Comparison of ENCODE assay signal across 2 cellular contexts in the genomic region with DNA sequence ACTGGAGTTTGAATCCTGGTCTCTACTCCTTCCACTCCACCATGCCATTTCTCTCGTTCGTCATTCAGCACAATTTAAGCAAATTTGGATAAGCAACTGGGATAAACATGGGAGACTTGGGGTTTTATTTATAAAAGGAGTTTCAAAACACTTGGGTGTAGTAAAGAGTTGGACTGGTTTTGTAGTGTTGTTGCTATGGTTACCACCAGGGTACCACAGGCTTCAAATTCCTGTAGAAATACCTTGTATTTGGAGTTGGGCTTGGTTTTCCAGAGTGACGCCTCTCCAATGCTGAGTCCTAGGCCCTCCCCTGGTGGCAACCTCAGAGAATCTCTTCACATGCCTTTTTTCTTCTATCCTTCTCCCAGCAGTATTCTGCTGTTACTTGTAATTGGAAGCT.
TF ChIP-seq lines count a peak whose summit lies in the region.

No MANE protein-coding gene starts in this region.

TF ChIP-seq in GM23338, 12 proteins besides CTCF, POLR2A, EP300 and RAD21 (continued from another document):
- TF ChIP-seq, protein P1, sequence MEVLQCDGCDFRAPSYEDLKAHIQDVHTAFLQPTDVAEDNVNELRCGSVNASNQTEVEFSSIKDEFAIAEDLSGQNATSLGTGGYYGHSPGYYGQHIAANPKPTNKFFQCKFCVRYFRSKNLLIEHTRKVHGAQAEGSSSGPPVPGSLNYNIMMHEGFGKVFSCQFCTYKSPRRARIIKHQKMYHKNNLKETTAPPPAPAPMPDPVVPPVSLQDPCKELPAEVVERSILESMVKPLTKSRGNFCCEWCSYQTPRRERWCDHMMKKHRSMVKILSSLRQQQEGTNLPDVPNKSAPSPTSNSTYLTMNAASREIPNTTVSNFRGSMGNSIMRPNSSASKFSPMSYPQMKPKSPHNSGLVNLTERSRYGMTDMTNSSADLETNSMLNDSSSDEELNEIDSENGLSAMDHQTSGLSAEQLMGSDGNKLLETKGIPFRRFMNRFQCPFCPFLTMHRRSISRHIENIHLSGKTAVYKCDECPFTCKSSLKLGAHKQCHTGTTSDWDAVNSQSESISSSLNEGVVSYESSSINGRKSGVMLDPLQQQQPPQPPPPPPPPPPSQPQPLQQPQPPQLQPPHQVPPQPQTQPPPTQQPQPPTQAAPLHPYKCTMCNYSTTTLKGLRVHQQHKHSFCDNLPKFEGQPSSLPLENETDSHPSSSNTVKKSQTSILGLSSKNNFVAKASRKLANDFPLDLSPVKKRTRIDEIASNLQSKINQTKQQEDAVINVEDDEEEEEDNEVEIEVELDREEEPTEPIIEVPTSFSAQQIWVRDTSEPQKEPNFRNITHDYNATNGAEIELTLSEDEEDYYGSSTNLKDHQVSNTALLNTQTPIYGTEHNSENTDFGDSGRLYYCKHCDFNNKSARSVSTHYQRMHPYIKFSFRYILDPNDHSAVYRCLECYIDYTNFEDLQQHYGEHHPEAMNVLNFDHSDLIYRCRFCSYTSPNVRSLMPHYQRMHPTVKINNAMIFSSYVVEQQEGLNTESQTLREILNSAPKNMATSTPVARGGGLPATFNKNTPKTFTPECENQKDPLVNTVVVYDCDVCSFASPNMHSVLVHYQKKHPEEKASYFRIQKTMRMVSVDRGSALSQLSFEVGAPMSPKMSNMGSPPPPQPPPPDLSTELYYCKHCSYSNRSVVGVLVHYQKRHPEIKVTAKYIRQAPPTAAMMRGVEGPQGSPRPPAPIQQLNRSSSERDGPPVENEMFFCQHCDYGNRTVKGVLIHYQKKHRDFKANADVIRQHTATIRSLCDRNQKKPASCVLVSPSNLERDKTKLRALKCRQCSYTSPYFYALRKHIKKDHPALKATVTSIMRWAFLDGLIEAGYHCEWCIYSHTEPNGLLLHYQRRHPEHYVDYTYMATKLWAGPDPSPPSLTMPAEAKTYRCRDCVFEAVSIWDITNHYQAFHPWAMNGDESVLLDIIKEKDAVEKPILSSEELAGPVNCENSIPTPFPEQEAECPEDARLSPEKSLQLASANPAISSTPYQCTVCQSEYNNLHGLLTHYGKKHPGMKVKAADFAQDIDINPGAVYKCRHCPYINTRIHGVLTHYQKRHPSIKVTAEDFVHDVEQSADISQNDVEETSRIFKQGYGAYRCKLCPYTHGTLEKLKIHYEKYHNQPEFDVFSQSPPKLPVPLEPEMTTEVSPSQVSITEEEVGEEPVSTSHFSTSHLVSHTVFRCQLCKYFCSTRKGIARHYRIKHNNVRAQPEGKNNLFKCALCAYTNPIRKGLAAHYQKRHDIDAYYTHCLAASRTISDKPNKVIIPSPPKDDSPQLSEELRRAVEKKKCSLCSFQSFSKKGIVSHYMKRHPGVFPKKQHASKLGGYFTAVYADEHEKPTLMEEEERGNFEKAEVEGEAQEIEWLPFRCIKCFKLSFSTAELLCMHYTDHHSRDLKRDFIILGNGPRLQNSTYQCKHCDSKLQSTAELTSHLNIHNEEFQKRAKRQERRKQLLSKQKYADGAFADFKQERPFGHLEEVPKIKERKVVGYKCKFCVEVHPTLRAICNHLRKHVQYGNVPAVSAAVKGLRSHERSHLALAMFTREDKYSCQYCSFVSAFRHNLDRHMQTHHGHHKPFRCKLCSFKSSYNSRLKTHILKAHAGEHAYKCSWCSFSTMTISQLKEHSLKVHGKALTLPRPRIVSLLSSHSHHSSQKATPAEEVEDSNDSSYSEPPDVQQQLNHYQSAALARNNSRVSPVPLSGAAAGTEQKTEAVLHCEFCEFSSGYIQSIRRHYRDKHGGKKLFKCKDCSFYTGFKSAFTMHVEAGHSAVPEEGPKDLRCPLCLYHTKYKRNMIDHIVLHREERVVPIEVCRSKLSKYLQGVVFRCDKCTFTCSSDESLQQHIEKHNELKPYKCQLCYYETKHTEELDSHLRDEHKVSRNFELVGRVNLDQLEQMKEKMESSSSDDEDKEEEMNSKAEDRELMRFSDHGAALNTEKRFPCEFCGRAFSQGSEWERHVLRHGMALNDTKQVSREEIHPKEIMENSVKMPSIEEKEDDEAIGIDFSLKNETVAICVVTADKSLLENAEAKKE (CRISPR knock-in tag; IDR thresholded peaks at IDR 0.05), result no peak

TF ChIP-seq in K562, 482 proteins besides CTCF, POLR2A, EP300 and RAD21:
- TF ChIP-seq, protein P2, sequence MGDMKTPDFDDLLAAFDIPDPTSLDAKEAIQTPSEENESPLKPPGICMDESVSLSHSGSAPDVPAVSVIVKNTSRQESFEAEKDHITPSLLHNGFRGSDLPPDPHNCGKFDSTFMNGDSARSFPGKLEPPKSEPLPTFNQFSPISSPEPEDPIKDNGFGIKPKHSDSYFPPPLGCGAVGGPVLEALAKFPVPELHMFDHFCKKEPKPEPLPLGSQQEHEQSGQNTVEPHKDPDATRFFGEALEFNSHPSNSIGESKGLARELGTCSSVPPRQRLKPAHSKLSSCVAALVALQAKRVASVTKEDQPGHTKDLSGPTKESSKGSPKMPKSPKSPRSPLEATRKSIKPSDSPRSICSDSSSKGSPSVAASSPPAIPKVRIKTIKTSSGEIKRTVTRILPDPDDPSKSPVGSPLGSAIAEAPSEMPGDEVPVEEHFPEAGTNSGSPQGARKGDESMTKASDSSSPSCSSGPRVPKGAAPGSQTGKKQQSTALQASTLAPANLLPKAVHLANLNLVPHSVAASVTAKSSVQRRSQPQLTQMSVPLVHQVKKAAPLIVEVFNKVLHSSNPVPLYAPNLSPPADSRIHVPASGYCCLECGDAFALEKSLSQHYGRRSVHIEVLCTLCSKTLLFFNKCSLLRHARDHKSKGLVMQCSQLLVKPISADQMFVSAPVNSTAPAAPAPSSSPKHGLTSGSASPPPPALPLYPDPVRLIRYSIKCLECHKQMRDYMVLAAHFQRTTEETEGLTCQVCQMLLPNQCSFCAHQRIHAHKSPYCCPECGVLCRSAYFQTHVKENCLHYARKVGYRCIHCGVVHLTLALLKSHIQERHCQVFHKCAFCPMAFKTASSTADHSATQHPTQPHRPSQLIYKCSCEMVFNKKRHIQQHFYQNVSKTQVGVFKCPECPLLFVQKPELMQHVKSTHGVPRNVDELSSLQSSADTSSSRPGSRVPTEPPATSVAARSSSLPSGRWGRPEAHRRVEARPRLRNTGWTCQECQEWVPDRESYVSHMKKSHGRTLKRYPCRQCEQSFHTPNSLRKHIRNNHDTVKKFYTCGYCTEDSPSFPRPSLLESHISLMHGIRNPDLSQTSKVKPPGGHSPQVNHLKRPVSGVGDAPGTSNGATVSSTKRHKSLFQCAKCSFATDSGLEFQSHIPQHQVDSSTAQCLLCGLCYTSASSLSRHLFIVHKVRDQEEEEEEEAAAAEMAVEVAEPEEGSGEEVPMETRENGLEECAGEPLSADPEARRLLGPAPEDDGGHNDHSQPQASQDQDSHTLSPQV (IDR thresholded peaks at IDR 0.05), result no peak
- peak; percentile 71 for TF ChIP-seq RFX1 (IDR thresholded peaks at IDR 0.05)
- no peak for TF ChIP-seq PTBP1 (IDR thresholded peaks at IDR 0.05; ENCODE audit: low read depth, low read length)
